Comparison of ENCODE assay signal across 17 cellular contexts in genomic region chr17:4080686-4081085, GRCh38.
DNase-seq lines count a peak whose midpoint lies in the region; ATAC-seq, FAIRE-seq and TF ChIP-seq lines count a peak whose summit lies in the region.
"Had no signal": no experiment of that assay in that cellular context is flagged by ENCODE, and none has a peak within 500 bp of the region (broad histone marks: within the 10 kb centered on the region; RNA-seq: fewer than 3 reads in every experiment).

No MANE protein-coding gene starts in this region.

- POLR2A ChIA-PET in MCF 10A (lab: Yijun Ruan, JAX): interaction anchor here (0.9 to 1.3 kb wide), 2 partner anchors 8 to 23 kb away, joined by 3 to 4 read pairs; no protein-coding TSS in a partner anchor

- no peak overlapping the region for H2AFZ ChIP-seq in mammary epithelial cell (ENCODE audit: low read depth, low read length)

- H3K36me3 Mint-ChIP-seq in MCF 10A (ENCODE audit: insufficient read depth, unreplicated experiment): peaks cover 94% of the 10 kb centered on the region
- peaks cover 9% of the 10 kb centered on the region for H3K36me3 Mint-ChIP-seq in T-helper 17 cell (ENCODE audit: low read depth)
- H3K36me3 Mint-ChIP-seq in stimulated activated naive B cell treated with anti-CD40 and anti-IgM and Interleukin-4, amounts not matched to agents 10 μg/mL and 1 μg/mL and 100 μg/mL, for 72 hours: peaks cover 26 to 63% of the 10 kb centered on the region in 2 donors

- no peaks in the 10 kb centered on the region for H3K27me3 ChIP-seq in mammary epithelial cell (ENCODE audit: insufficient read depth, low read length)
- H3K27me3 ChIP-seq: BE2C had no signal

- no TSS peak for BruUV-seq in mammary epithelial cell (replicated peaks; lab: Mats Ljungman, UMichigan)
- no TSS peak for BruUV-seq in MCF 10A (replicated peaks; lab: Mats Ljungman, UMichigan)

- TF ChIP-seq CTCF in mammary epithelial cell (conservative IDR thresholded peaks at IDR 0.05 in 1 of 2, IDR thresholded peaks at IDR 0.05 in 1 of 2; ENCODE audit: extremely low read depth in 1 of 2, insufficient read depth in 1 of 2, low read depth in 1 of 2, low read length in 2 of 2): no peak
- TF ChIP-seq CTCF in MCF 10A (IDR thresholded peaks at IDR 0.05; ENCODE audit: unreplicated experiment): no peak

- H3K27ac ChIP-seq in mammary epithelial cell (ENCODE audit: insufficient read depth, low read depth, low read length) (no peak overlapping the region), epithelial cell of prostate (peak overlapping the region; percentile 17)
- H3K27ac ChIP-seq: A549, C4-2B had no signal

- H3K4me2 ChIP-seq in mammary epithelial cell (ENCODE audit: insufficient read depth, low read depth, low read length): no peak overlapping the region
- H3K4me2 ChIP-seq: A549 had no signal

- in situ Hi-C loops in mammary epithelial cell (cut with MboI; ENCODE audit: low sequenced_read_pairs in 2 of 2): no loop called here

- H3K9ac ChIP-seq in mammary epithelial cell (ENCODE audit: insufficient read depth, low read length): no peak overlapping the region

- no peaks in the 10 kb centered on the region for H3K4me1 ChIP-seq in mammary epithelial cell (ENCODE audit: insufficient read depth, low read length)
- H3K4me1 ChIP-seq: A549, BE2C, Caco-2, HAP-1 had no signal

- no peaks in the 10 kb centered on the region for H3K27me3 Mint-ChIP-seq in MCF 10A (ENCODE audit: insufficient read depth, unreplicated experiment)
- no peaks in the 10 kb centered on the region for H3K27me3 Mint-ChIP-seq in T-helper 17 cell
- no peaks in the 10 kb centered on the region for H3K27me3 Mint-ChIP-seq in stimulated activated naive B cell treated with anti-CD40 and anti-IgM and Interleukin-4, amounts not matched to agents 10 μg/mL and 1 μg/mL and 100 μg/mL, for 72 hours

- peaks cover 17% of the 10 kb centered on the region for H3K36me3 ChIP-seq in mammary epithelial cell (ENCODE audit: insufficient read depth, low read length)
- H3K36me3 ChIP-seq: BE2C had no signal

- FAIRE-seq in urothelium cell line (lab: Jason Lieb, UNC): no peak
- FAIRE-seq: A549, H1 had no signal

- no peaks in the 10 kb centered on the region for H3K79me2 ChIP-seq in mammary epithelial cell (ENCODE audit: insufficient read depth, low read length)

- intact Hi-C loops in mammary epithelial cell (cut with micrococcal nuclease): no loop called here
- intact Hi-C loops in MCF 10A (cut with micrococcal nuclease): no loop called here

- 25% methylated on average over 2 of the region's 4 CpGs for WGBS in mammary epithelial cell (ENCODE audit: low coverage, missing lambda C conversion rate)

- dilution Hi-C loops in mammary epithelial cell (cut with HindIII; ENCODE audit: low sequenced_read_pairs): no loop called here

- CTCF ChIA-PET in mammary epithelial cell (lab: Charles Lee; ENCODE audit: low non-redundant PET): no interaction called here
- CTCF ChIA-PET in MCF 10A (lab: Yijun Ruan, JAX): no interaction called here

- no peak overlapping the region for H3K4me3 ChIP-seq in mammary epithelial cell (replicated peaks in 1 of 3; ENCODE audit: insufficient read depth in 1 of 3, low read depth in 2 of 3, low read length in 3 of 3)
- H3K4me3 ChIP-seq: A549, HAP-1 had no signal

- ATAC-seq in T-helper 17 cell: no peak
- ATAC-seq in stimulated activated naive B cell treated with anti-CD40 and anti-IgM and Interleukin-4, amounts not matched to agents 10 μg/mL and 1 μg/mL and 100 μg/mL, for 72 hours (replicated peaks): no peak
- ATAC-seq: A549; CD8-positive, alpha-beta T cell had no signal

- H3K9me3 Mint-ChIP-seq in MCF 10A (ENCODE audit: unreplicated experiment): no peaks in the 10 kb centered on the region
- H3K9me3 Mint-ChIP-seq in stimulated activated naive B cell treated with anti-CD40 and anti-IgM and Interleukin-4, amounts not matched to agents 10 μg/mL and 1 μg/mL and 100 μg/mL, for 72 hours: no peaks in the 10 kb centered on the region
- H3K9me3 Mint-ChIP-seq: CD8-positive, alpha-beta T cell had no signal

- H3K27ac Mint-ChIP-seq in MCF 10A (ENCODE audit: low read depth, unreplicated experiment) (no peak overlapping the region), T-helper 17 cell (peak overlapping the region; percentile 94)
- H3K27ac Mint-ChIP-seq in stimulated activated naive B cell treated with anti-CD40 and anti-IgM and Interleukin-4, amounts not matched to agents 10 μg/mL and 1 μg/mL and 100 μg/mL, for 72 hours: no peak overlapping the region
- H3K27ac Mint-ChIP-seq: CD8-positive, alpha-beta T cell had no signal

- no peaks in the 10 kb centered on the region for H4K20me1 ChIP-seq in mammary epithelial cell (ENCODE audit: insufficient read depth, low read length)

- DNase-seq in mammary epithelial cell (peak; percentile 19), MCF 10A (ENCODE audit: unreplicated experiment) (no peak), T-helper 17 cell (no peak), epithelial cell of prostate (ENCODE audit: low read depth, low spot score) (no peak), urothelium cell line (ENCODE audit: low spot score) (no peak), GM19238 (ENCODE audit: insufficient read length, low spot score) (no peak)
- DNase-seq in stimulated activated naive B cell treated with anti-CD40 and anti-IgM and Interleukin-4, amounts not matched to agents 10 μg/mL and 1 μg/mL and 100 μg/mL, for 72 hours: no peak
- DNase-seq: BE2C; Caco-2; CD8-positive, alpha-beta T cell; DND-41; GDM1; IMR-90 had no signal

- H3K4me3 Mint-ChIP-seq in MCF 10A (ENCODE audit: unreplicated experiment) (no peak overlapping the region), T-helper 17 cell (peak overlapping the region; percentile 73)
- H3K4me3 Mint-ChIP-seq in stimulated activated naive B cell treated with anti-CD40 and anti-IgM and Interleukin-4, amounts not matched to agents 10 μg/mL and 1 μg/mL and 100 μg/mL, for 72 hours: no peak overlapping the region
- H3K4me3 Mint-ChIP-seq: CD8-positive, alpha-beta T cell had no signal

- H3K9me3 ChIP-seq in mammary epithelial cell (replicated peaks; ENCODE audit: insufficient read depth, low read length): no peaks in the 10 kb centered on the region
- no peaks in the 10 kb centered on the region for H3K9me3 ChIP-seq in T-helper 17 cell (ENCODE audit: control insufficient read depth, low read length, poor library complexity, severe bottlenecking)
- H3K9me3 ChIP-seq: A549, BE2C, Caco-2, HAP-1 had no signal

- no peaks in the 10 kb centered on the region for H3K4me1 Mint-ChIP-seq in MCF 10A (ENCODE audit: insufficient read depth, unreplicated experiment)
- peaks cover 32% of the 10 kb centered on the region for H3K4me1 Mint-ChIP-seq in T-helper 17 cell
- H3K4me1 Mint-ChIP-seq in stimulated activated naive B cell treated with anti-CD40 and anti-IgM and Interleukin-4, amounts not matched to agents 10 μg/mL and 1 μg/mL and 100 μg/mL, for 72 hours: peaks cover 5 to 8% of the 10 kb centered on the region in 2 donors
